ENCODE assay signal across 9 cellular contexts in the genomic region with DNA sequence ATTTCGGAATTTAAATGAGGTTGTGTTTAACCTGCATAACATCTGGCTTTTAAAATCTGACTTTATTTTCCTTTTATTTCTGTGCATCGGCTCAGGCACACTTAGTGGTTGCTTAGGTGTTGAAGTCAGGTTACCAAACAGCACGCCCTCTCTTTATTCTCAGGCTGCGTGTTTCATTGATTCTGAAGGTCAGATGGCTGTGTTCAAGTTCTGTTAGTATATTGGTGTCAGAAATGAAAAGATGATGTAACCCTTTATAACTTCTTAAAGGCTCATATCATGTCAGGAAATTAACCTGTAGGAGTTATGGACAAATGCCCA.
DNase-seq lines count a peak whose midpoint lies in the region; ATAC-seq, FAIRE-seq and TF ChIP-seq lines count a peak whose summit lies in the region.
"Had no signal": no experiment of that assay in that cellular context is flagged by ENCODE, and none has a peak within 500 bp of the region (broad histone marks: within the 10 kb centered on the region; RNA-seq: fewer than 3 reads in every experiment).

No MANE protein-coding gene starts in this region.

- H3K4me1 ChIP-seq in Karpas-422 (ENCODE audit: low read length) (peaks cover 12% of the 10 kb centered on the region), HepG2 (ENCODE audit: insufficient read depth, low read length) (peaks cover 12% of the 10 kb centered on the region), uterus (no peaks in the 10 kb centered on the region)

- H3K9me3 ChIP-seq in Karpas-422 (ENCODE audit: low read length) (no peaks in the 10 kb centered on the region), HepG2 (ENCODE audit: low read length) (no peaks in the 10 kb centered on the region), uterus (no peaks in the 10 kb centered on the region)

- no TSS peak for BruUV-seq in HepG2 (replicated peaks; lab: Mats Ljungman, UMichigan)

- TF ChIP-seq POLR2A in HepG2 (IDR thresholded peaks at IDR 0.05; ENCODE audit: insufficient read depth in 1 of 2, low read depth in 2 of 2, low read length in 2 of 2) = no peak
- TF ChIP-seq POLR2A in uterus (IDR thresholded peaks at IDR 0.05) = no peak

- H3K36me3 ChIP-seq in Karpas-422 (ENCODE audit: insufficient read depth, low read length) = no peaks in the 10 kb centered on the region
- H3K36me3 ChIP-seq in HepG2 (replicated peaks in 1 of 2; ENCODE audit: control insufficient read depth in 1 of 2, insufficient read depth in 2 of 2, low read length in 2 of 2) = no peaks in the 10 kb centered on the region; a peak in 1 of 5 replicates
- H3K36me3 ChIP-seq in uterus = no peaks in the 10 kb centered on the region

- ATAC-seq in GM21381 (IDR thresholded peaks at IDR 0.05; ENCODE audit: unreplicated experiment) (peak; percentile 18), HepG2 (no peak)

- H2AFZ ChIP-seq in Karpas-422 (ENCODE audit: low read length) (peak overlapping the region; percentile 83), HepG2 (ENCODE audit: low read length) (no peak overlapping the region)

- in situ Hi-C loops in HepG2 (cut with HindIII; ENCODE audit: extremely low pct_ligation_motif_present, low pct_unique_long_range_greater_than_20kb) = no loop called here

- peak overlapping the region; percentile 51 for H3K9ac ChIP-seq in Karpas-422 (ENCODE audit: low read length)
- no peak overlapping the region for H3K9ac ChIP-seq in HepG2 (ENCODE audit: insufficient read depth, low read depth, low read length)

- TF ChIP-seq RAD21 in HepG2 (CRISPR knock-in tag; IDR thresholded peaks at IDR 0.05) = no peak

- TF ChIP-seq CTCF in D721Med (IDR thresholded peaks at IDR 0.05; ENCODE audit: insufficient read depth, missing control alignments) = no peak
- TF ChIP-seq CTCF in HepG2 (CRISPR knock-in tag; IDR thresholded peaks at IDR 0.05) = no peak
- TF ChIP-seq CTCF in uterus (IDR thresholded peaks at IDR 0.05) = no peak

- H3K27ac ChIP-seq in Karpas-422 (ENCODE audit: low read length) (no peak overlapping the region), HepG2 (ENCODE audit: extremely low read length, insufficient read depth, low read length) (no peak overlapping the region), uterus (peak overlapping the region in 1 of 2 donors; percentile 35)

- H3K79me2 ChIP-seq in Karpas-422 (ENCODE audit: low read length) (no peaks in the 10 kb centered on the region), HepG2 (ENCODE audit: insufficient read depth, low read length) (no peaks in the 10 kb centered on the region)

- no peaks in the 10 kb centered on the region for H4K20me1 ChIP-seq in Karpas-422 (ENCODE audit: insufficient read depth, low read depth, low read length)
- H4K20me1 ChIP-seq in HepG2 (ENCODE audit: insufficient read depth, low read length) = no peaks in the 10 kb centered on the region

- no peaks in the 10 kb centered on the region for H3K27me3 ChIP-seq in Karpas-422 (ENCODE audit: low read length)
- H3K27me3 ChIP-seq in HepG2 (ENCODE audit: control insufficient read depth in 1 of 2, insufficient read depth in 2 of 2, low read length in 2 of 2) = no peaks in the 10 kb centered on the region
- no peaks in the 10 kb centered on the region for H3K27me3 ChIP-seq in uterus

- POLR2A ChIA-PET in HepG2 (lab: Yijun Ruan, JAX) = no interaction called here

- TF ChIP-seq EP300 in HepG2 (IDR thresholded peaks at IDR 0.05; ENCODE audit: low read depth in 2 of 2, low read length in 2 of 2) (no peak), HepG2 (CRISPR knock-in tag; IDR thresholded peaks at IDR 0.05; ENCODE audit: borderline replicate concordance) (no peak)

- peak overlapping the region; percentile 66 for H3K4me2 ChIP-seq in Karpas-422 (ENCODE audit: low read depth, low read length, poor library complexity, severe bottlenecking)
- no peak overlapping the region for H3K4me2 ChIP-seq in HepG2 (ENCODE audit: low read depth, low read length)

- H3K4me3 ChIP-seq in Karpas-422 (ENCODE audit: low read length) = peak overlapping the region; percentile 56
- no peak overlapping the region for H3K4me3 ChIP-seq in HepG2 (replicated peaks in 1 of 3; ENCODE audit: insufficient read depth in 1 of 3, low read depth in 2 of 3, low read length in 3 of 3)
- no peak overlapping the region for H3K4me3 ChIP-seq in uterus

- FAIRE-seq in D721Med (lab: Jason Lieb, UNC) = peak; percentile 53
- FAIRE-seq in HepG2 (lab: Jason Lieb, UNC) = no peak

- CTCF ChIA-PET in HepG2 (lab: Yijun Ruan, JAX; ENCODE audit: low intra/inter-chr PET ratio, low total read pairs) = no interaction called here

- intact Hi-C loops in HepG2 (cut with micrococcal nuclease; ENCODE audit: unreplicated experiment) = no loop called here
- intact Hi-C loops in uterus (cut with DNase I; ENCODE audit: low total_unique reads) = no loop called here

- H3K9me2 ChIP-seq in Karpas-422 (replicated peaks; ENCODE audit: insufficient read depth, low read length) = no peaks in the 10 kb centered on the region

- no peak for DNase-seq in D721Med (ENCODE audit: insufficient read length, low spot score)
- no peak for DNase-seq in Karpas-422
- DNase-seq in HepG2 (ENCODE audit: low spot score) = no peak
- DNase-seq in HPDE6-E6E7 (ENCODE audit: extremely low spot score) = no peak
- DNase-seq in NCI-H82 (lab: John Stamatoyannopoulos, UW) = no peak
- no peak for DNase-seq in SIG-M5 (lab: John Stamatoyannopoulos, UW)
- DNase-seq in uterus = no peak
- DNase-seq: trophoblast cell had no signal

- WGBS in HepG2 (ENCODE audit: low lambda C conversion rate) = 94% methylated on average over 4 of the region's 4 CpGs

TF ChIP-seq in HepG2, 621 proteins besides CTCF, POLR2A, EP300 and RAD21:
- TF ChIP-seq, protein P1, sequence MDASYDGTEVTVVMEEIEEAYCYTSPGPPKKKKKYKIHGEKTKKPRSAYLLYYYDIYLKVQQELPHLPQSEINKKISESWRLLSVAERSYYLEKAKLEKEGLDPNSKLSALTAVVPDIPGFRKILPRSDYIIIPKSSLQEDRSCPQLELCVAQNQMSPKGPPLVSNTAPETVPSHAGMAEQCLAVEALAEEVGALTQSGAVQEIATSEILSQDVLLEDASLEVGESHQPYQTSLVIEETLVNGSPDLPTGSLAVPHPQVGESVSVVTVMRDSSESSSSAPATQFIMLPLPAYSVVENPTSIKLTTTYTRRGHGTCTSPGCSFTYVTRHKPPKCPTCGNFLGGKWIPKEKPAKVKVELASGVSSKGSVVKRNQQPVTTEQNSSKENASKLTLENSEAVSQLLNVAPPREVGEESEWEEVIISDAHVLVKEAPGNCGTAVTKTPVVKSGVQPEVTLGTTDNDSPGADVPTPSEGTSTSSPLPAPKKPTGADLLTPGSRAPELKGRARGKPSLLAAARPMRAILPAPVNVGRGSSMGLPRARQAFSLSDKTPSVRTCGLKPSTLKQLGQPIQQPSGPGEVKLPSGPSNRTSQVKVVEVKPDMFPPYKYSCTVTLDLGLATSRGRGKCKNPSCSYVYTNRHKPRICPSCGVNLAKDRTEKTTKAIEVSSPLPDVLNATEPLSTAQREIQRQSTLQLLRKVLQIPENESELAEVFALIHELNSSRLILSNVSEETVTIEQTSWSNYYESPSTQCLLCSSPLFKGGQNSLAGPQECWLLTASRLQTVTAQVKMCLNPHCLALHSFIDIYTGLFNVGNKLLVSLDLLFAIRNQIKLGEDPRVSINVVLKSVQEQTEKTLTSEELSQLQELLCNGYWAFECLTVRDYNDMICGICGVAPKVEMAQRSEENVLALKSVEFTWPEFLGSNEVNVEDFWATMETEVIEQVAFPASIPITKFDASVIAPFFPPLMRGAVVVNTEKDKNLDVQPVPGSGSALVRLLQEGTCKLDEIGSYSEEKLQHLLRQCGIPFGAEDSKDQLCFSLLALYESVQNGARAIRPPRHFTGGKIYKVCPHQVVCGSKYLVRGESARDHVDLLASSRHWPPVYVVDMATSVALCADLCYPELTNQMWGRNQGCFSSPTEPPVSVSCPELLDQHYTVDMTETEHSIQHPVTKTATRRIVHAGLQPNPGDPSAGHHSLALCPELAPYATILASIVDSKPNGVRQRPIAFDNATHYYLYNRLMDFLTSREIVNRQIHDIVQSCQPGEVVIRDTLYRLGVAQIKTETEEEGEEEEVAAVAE (CRISPR knock-in tag; IDR thresholded peaks at IDR 0.05; ENCODE audit: borderline replicate concordance) = no peak
- TF ChIP-seq ATF7 (IDR thresholded peaks at IDR 0.05) = peak; percentile 64
- TF ChIP-seq ATF7 (CRISPR knock-in tag; IDR thresholded peaks at IDR 0.05) = no peak
